ENCODE assay signal across 8 cellular contexts in the genomic region with DNA sequence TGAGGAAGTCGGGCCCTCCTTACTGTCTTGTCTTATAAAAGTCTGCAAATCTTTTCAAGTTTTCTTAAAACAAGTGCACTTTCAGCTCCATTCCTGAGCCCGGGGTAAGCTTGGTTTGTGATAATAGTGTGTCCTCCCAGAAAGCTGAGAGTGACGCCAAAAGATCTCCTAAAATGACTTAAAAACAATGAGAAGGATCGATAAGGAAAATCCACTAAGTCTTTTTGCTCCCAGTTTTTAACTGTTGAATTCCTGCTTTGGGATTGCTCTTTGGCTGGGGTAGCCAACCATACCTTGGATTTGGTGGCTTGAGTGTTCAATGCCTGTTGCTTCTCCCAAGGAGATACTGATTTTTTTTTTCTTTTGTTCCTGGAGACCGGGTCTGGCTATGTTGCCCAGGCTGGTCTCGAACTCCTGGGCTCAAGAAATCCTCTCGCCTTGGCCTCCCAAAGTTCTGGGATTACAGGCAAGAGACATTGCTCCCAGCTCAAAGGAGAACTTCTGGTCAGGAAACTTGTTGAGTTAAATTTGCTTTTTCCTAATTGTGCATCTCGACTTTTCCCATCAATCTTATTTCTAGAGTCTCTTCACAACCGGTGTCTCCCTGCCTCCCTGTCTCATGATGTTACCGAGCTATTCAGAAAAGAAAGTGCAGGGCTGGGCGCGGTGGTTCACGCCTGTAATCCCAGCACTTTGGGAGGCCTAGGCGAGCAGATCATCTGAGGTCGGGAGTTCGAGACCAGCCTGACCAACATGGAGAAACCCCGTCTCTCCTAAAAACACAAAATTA. TPM values are rescaled to one million over a fixed set of nuclear protein-coding genes. Genes with fewer than 3 reads are reported as not detected.
DNase-seq lines count a peak whose midpoint lies in the region; ATAC-seq and TF ChIP-seq lines count a peak whose summit lies in the region.

No MANE protein-coding gene starts in this region.

- peaks cover 71% of the 10 kb centered on the region for H3K79me2 ChIP-seq in GM23248 (ENCODE audit: insufficient read depth)

- POLR2A ChIA-PET in WTC11 (lab: Charles Lee) = interaction anchor here (0.6 to 4.4 kb wide), 4 partner anchors 21 to 169 kb away, joined by 3 to 41 read pairs (median 5); no protein-coding TSS in a partner anchor

- H2AFZ ChIP-seq in GM23248 = no peak overlapping the region

- H3K27me3 Mint-ChIP-seq in WTC11 (ENCODE audit: low read depth) = no peaks in the 10 kb centered on the region

- no peaks in the 10 kb centered on the region for H3K9me3 ChIP-seq in GM23248 (ENCODE audit: low read depth)

- peak overlapping the region; percentile 96 for H3K27ac Mint-ChIP-seq in WTC11

- peaks cover 49% of the 10 kb centered on the region for H3K36me3 Mint-ChIP-seq in WTC11

- DNase-seq in GM23248 (peak; percentile 51), WTC11 (ENCODE audit: low spot score) (no peak), fibroblast of villous mesenchyme (ENCODE audit: low read depth) (peak; percentile 56), NCI-H1417 treated with DMSO at 0.1 percent for 48 hours (lab: John Stamatoyannopoulos, UW) (no peak), NCI-H1048 (lab: John Stamatoyannopoulos, UW) (no peak), activated gamma-delta T cell treated with Interleukin-2 at 50 U/mL for 16 hours (no peak)

- no peaks in the 10 kb centered on the region for H4K20me1 ChIP-seq in GM23248 (ENCODE audit: insufficient read depth)

- H3K4me2 ChIP-seq in GM23248 (ENCODE audit: unreplicated experiment) = peak overlapping the region; percentile 92

- peaks cover 61% of the 10 kb centered on the region for H3F3A ChIP-seq in GM23248 (ENCODE audit: insufficient read depth)

- no peaks in the 10 kb centered on the region for H3K9me2 ChIP-seq in GM23248 (ENCODE audit: insufficient read depth)

- peak overlapping the region; percentile 99 for H3K9ac ChIP-seq in GM23248
- H3K9ac ChIP-seq in rectal smooth muscle tissue (ENCODE audit: low read length) = peak overlapping the region; percentile 100

- in situ Hi-C loops in GM23248 (cut with MboI) = loop anchor here (10.0 kb wide), 1 partner anchor 212 kb away; no protein-coding TSS in a partner anchor

- H3K27ac ChIP-seq in GM23248 (peak overlapping the region; percentile 100), rectal smooth muscle tissue (ENCODE audit: low read depth, low read length) (peak overlapping the region; percentile 99)

- H3K4me1 Mint-ChIP-seq in WTC11 = peaks cover 46% of the 10 kb centered on the region

- H3K4me3 Mint-ChIP-seq in WTC11 = peak overlapping the region; percentile 96

- no peaks in the 10 kb centered on the region for H3K27me3 ChIP-seq in GM23248 (replicated peaks; ENCODE audit: insufficient read depth)
- H3K27me3 ChIP-seq in rectal smooth muscle tissue (ENCODE audit: control insufficient read depth, insufficient read depth, low read length) = no peaks in the 10 kb centered on the region

- peaks cover 19% of the 10 kb centered on the region for H3K36me3 ChIP-seq in GM23248 (ENCODE audit: low read depth)
- H3K36me3 ChIP-seq in rectal smooth muscle tissue (ENCODE audit: control insufficient read depth, insufficient read depth, low read length) = no peaks in the 10 kb centered on the region

- TF ChIP-seq CTCF in WTC11 (IDR thresholded peaks at IDR 0.05) (no peak), fibroblast of villous mesenchyme (IDR thresholded peaks at IDR 0.05; ENCODE audit: insufficient read depth, low read depth, low read length) (no peak)

- CTCF ChIA-PET in WTC11 (lab: Charles Lee) = interaction anchor here (0.6 to 6.4 kb wide), 9 partner anchors 14 to 213 kb away, joined by 3 to 53 read pairs (median 5); no protein-coding TSS in a partner anchor

- H3K4me3 ChIP-seq in GM23248 = peak overlapping the region; percentile 98
- peak overlapping the region; percentile 99 for H3K4me3 ChIP-seq in fibroblast of villous mesenchyme (ENCODE audit: low read depth, low read length)
- H3K4me3 ChIP-seq in rectal smooth muscle tissue (ENCODE audit: low read length) = peak overlapping the region; percentile 97

- peaks cover 28% of the 10 kb centered on the region for H3K4me1 ChIP-seq in GM23248 (ENCODE audit: insufficient read depth)
- peaks cover 20% of the 10 kb centered on the region for H3K4me1 ChIP-seq in rectal smooth muscle tissue (ENCODE audit: control insufficient read depth, insufficient read depth, low read length)

- H3K9me3 Mint-ChIP-seq in WTC11 = no peaks in the 10 kb centered on the region

- 9 to 12% methylated on average over 17 of the region's 17 CpGs for WGBS in GM23248 (ENCODE audit: low coverage in 1 of 2, low lambda C conversion rate in 2 of 2, missing lambda C conversion rate in 2 of 2), 2 experiments

- ATAC-seq in WTC11 (no peak), GM18873 (IDR thresholded peaks at IDR 0.05; ENCODE audit: low FRiP score, unreplicated experiment) (no peak)

TF ChIP-seq in WTC11, 78 proteins besides CTCF, POLR2A, EP300 and RAD21 (continues in another document):
- TF ChIP-seq ZNF423 (CRISPR knock-in tag; IDR thresholded peaks at IDR 0.05) (no peak), ZNF317 (CRISPR knock-in tag; IDR thresholded peaks at IDR 0.05; ENCODE audit: borderline replicate concordance, low read depth) (0 out of 2 replicates have a peak, but pooled peaks have one; percentile 7), KAT7 (CRISPR knock-in tag; IDR thresholded peaks at IDR 0.05; ENCODE audit: borderline replicate concordance) (0 out of 2 replicates have a peak, but pooled peaks have one; percentile 9), ZBTB21 (CRISPR knock-in tag; IDR thresholded peaks at IDR 0.05; ENCODE audit: borderline replicate concordance) (no peak), TP53 (CRISPR knock-in tag; IDR thresholded peaks at IDR 0.05) (no peak), TEAD1 (CRISPR knock-in tag; IDR thresholded peaks at IDR 0.05) (no peak), ZNF121 (CRISPR knock-in tag; IDR thresholded peaks at IDR 0.05) (peak; percentile 18; the same call in 1 of the 2 replicates)
- TF ChIP-seq, protein P1, sequence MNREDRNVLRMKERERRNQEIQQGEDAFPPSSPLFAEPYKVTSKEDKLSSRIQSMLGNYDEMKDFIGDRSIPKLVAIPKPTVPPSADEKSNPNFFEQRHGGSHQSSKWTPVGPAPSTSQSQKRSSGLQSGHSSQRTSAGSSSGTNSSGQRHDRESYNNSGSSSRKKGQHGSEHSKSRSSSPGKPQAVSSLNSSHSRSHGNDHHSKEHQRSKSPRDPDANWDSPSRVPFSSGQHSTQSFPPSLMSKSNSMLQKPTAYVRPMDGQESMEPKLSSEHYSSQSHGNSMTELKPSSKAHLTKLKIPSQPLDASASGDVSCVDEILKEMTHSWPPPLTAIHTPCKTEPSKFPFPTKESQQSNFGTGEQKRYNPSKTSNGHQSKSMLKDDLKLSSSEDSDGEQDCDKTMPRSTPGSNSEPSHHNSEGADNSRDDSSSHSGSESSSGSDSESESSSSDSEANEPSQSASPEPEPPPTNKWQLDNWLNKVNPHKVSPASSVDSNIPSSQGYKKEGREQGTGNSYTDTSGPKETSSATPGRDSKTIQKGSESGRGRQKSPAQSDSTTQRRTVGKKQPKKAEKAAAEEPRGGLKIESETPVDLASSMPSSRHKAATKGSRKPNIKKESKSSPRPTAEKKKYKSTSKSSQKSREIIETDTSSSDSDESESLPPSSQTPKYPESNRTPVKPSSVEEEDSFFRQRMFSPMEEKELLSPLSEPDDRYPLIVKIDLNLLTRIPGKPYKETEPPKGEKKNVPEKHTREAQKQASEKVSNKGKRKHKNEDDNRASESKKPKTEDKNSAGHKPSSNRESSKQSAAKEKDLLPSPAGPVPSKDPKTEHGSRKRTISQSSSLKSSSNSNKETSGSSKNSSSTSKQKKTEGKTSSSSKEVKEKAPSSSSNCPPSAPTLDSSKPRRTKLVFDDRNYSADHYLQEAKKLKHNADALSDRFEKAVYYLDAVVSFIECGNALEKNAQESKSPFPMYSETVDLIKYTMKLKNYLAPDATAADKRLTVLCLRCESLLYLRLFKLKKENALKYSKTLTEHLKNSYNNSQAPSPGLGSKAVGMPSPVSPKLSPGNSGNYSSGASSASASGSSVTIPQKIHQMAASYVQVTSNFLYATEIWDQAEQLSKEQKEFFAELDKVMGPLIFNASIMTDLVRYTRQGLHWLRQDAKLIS (CRISPR knock-in tag; IDR thresholded peaks at IDR 0.05; ENCODE audit: borderline replicate concordance) = no peak
- TF ChIP-seq, protein P2, sequence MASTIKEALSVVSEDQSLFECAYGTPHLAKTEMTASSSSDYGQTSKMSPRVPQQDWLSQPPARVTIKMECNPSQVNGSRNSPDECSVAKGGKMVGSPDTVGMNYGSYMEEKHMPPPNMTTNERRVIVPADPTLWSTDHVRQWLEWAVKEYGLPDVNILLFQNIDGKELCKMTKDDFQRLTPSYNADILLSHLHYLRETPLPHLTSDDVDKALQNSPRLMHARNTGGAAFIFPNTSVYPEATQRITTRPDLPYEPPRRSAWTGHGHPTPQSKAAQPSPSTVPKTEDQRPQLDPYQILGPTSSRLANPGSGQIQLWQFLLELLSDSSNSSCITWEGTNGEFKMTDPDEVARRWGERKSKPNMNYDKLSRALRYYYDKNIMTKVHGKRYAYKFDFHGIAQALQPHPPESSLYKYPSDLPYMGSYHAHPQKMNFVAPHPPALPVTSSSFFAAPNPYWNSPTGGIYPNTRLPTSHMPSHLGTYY (CRISPR knock-in tag; IDR thresholded peaks at IDR 0.05) = no peak
- TF ChIP-seq, protein P3, sequence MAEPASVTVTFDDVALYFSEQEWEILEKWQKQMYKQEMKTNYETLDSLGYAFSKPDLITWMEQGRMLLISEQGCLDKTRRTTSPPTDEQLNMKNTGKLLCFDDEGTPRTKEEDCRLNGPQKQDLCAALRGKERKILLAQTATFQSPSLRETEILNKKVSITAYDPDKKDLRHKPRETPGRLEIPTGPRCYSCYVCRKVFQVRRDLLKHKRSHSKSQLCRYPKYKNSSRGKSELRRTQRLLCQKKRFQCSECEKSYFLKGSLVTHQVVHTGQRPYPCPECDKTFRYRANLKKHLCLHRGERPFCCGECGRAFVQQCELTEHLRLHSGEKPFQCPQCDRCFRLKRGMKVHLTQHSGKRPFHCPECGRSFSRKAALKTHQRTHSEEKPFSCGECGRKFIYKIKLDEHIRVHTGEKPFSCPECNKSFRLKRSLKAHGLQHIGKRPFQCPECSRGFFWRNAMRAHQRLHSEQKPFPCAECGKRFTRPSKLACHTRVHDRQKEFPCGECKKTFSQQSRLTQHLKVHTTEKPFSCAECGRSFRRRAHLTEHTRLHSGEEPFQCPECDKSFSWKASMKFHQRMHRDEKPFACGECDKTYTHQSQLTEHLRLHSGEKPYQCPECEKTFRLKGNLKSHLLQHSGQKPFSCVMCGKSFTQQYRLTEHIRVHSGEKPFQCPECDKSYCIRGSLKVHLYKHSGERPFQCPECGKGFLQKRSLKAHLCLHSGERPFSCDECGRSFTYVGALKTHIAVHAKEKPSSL (CRISPR knock-in tag; conservative IDR thresholded peaks at IDR 0.05) = no peak
- TF ChIP-seq, protein P4, sequence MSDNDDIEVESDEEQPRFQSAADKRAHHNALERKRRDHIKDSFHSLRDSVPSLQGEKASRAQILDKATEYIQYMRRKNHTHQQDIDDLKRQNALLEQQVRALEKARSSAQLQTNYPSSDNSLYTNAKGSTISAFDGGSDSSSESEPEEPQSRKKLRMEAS (CRISPR knock-in tag; IDR thresholded peaks at IDR 0.05) = no peak

RNA-seq across cellular contexts. Expression of a gene that starts 3.0 kb away (rescaled TPM):
- total RNA-seq in GM23248 (2014; rRNA removed; shearing (Covaris generic)) = 66.9 and 122 TPM in 2 replicates
- polyA plus RNA-seq in GM23248 (2016; fragmentation: Nextera tagmentation; extraction: Ambion mirVana) = 88.0 and 99.4 TPM in 2 replicates
- total RNA-seq in WTC11 (2021) (201 to 210 TPM (median 206 TPM) in 3 replicates), fibroblast of villous mesenchyme (114 and 136 TPM in 2 replicates)

Comparison
In these comparisons a context has a peak if more than half of its experiments do, and no peak if none do; other contexts are left out.
1. DNase-seq: peak in GM23248 (single experiment) and fibroblast of villous mesenchyme (single experiment); none in WTC11 (single experiment), NCI-H1417 treated with DMSO at 0.1 percent for 48 hours (single experiment), NCI-H1048 (single experiment) and activated gamma-delta T cell treated with Interleukin-2 at 50 U/mL for 16 hours (single experiment).
2. Peak in every context shown above with its lines, with median percentiles within 50 percentile points of each other: H3K4me3 ChIP-seq.